Comparison of ENCODE assay signal across 1 cellular context in the genomic region with DNA sequence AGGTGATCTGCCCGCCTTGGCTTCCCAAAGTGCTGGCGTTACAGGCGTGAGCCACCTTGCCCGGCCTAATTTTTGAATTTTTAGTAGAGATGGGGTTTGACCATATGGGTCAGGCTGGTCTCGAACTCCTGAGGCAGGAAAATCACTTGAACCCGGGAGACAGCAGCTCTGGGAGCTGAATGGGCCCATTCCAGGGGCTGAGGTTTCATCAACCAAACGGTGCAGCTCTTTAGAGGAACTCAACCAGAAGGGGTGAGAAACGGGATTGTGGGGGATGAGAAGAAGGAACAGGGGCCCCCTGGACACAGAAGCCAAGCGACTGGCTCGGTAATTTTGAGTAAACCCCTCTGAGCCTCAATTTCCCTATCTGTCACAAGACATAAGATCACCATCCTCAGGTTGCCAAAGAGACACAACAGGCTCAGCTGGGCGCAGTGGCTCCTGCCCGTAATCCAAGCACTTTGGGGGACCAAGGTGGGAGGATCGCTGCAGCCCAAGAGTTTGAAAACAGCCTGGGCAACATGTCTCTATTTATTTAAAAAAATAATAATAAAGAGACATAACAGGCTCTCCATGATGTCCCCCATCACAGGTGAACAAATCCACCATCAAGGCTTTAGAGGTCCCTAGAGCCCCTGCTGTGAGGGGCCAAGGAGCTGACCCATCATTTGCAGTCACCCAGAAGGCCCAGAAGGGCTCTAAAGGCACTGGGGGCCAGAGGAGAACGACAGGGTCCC.
TF ChIP-seq lines count a peak whose summit lies in the region.

No MANE protein-coding gene starts in this region.

TF ChIP-seq in HepG2, 621 proteins besides CTCF, POLR2A, EP300 and RAD21:
- TF ChIP-seq ZNF530 (CRISPR knock-in tag; IDR thresholded peaks at IDR 0.05; ENCODE audit: low read depth) (no peak), ATF7-NPFF (CRISPR knock-in tag; IDR thresholded peaks at IDR 0.05; ENCODE audit: low read depth) (no peak; the same call in 1 of the 2 replicates), MXI1 (IDR thresholded peaks at IDR 0.05; ENCODE audit: borderline replicate concordance, low read depth, low read length) (0 out of 3 replicates have a peak, but pooled peaks have one; percentile 16), ZNF7 (CRISPR knock-in tag; IDR thresholded peaks at IDR 0.05) (no peak), CBX5 (CRISPR knock-in tag; IDR thresholded peaks at IDR 0.05; ENCODE audit: borderline replicate concordance) (no peak), GTF2F1 (IDR thresholded peaks at IDR 0.05; ENCODE audit: low read length) (no peak)
- TF ChIP-seq, protein P1, sequence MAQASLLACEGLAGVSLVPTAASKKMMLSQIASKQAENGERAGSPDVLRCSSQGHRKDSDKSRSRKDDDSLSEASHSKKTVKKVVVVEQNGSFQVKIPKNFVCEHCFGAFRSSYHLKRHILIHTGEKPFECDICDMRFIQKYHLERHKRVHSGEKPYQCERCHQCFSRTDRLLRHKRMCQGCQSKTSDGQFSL (CRISPR knock-in tag; IDR thresholded peaks at IDR 0.05) = no peak
- TF ChIP-seq, protein P2, sequence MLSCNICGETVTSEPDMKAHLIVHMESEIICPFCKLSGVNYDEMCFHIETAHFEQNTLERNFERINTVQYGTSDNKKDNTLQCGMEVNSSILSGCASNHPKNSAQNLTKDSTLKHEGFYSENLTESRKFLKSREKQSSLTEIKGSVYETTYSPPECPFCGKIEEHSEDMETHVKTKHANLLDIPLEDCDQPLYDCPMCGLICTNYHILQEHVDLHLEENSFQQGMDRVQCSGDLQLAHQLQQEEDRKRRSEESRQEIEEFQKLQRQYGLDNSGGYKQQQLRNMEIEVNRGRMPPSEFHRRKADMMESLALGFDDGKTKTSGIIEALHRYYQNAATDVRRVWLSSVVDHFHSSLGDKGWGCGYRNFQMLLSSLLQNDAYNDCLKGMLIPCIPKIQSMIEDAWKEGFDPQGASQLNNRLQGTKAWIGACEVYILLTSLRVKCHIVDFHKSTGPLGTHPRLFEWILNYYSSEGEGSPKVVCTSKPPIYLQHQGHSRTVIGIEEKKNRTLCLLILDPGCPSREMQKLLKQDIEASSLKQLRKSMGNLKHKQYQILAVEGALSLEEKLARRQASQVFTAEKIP (CRISPR knock-in tag; IDR thresholded peaks at IDR 0.05; ENCODE audit: borderline replicate concordance) = no peak
